ENCODE assay signal across 8 cellular contexts in the genomic region with DNA sequence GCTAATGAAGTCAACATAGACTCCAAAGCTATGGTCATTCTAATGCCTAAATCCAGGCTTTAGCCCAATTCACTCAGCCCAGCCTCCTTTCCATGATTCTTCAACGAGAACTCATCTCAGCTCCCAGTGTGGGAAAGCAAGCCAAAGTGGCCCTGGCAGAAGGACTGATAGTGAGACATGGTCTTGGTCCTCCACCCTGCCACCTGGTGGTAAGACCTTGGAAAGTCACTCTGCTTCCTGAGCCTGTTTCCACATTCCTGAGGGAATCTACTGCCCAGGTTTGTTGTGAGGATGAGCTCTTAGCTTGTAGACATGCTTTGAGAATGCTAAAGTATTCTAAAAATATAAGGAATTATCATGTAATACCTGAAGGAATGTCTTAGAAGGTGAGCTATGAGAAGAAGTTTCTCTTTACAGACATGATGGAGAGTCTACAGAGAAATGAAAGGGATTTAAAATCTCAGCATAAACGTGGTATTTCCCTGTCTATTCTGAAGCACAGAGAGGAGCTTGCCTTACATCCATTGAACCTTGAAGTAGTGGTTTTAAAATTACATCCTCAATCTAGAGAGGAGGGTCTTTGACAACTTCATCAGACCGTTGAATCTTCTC.
DNase-seq lines count a peak whose midpoint lies in the region; ATAC-seq and TF ChIP-seq lines count a peak whose summit lies in the region.

No MANE protein-coding gene starts in this region.

- intact Hi-C loops in PC-9 (cut with micrococcal nuclease; ENCODE audit: unreplicated experiment) (loop anchor here (1.0 kb wide), 1 partner anchor 123 kb away; no protein-coding TSS in a partner anchor), colonic mucosa (cut with DNase I) (loop anchor here (5.0 to 10.0 kb wide), 2 partner anchors 123 to 1266 kb away; no protein-coding TSS in a partner anchor), tibial artery (cut with DNase I; ENCODE audit: low total_unique reads) (no loop called here)

- H3F3A ChIP-seq in PC-9 (ENCODE audit: insufficient read depth, low read depth) = peaks cover 18% of the 10 kb centered on the region; the same call in 1 of the 2 replicates

- in situ Hi-C loops in Caki2 (cut with HindIII; ENCODE audit: low pct_unique_long_range_greater_than_20kb, low sequenced_read_pairs) = no loop called here

- H3K9me3 ChIP-seq in PC-9 (ENCODE audit: insufficient read depth, low read depth) (no peaks in the 10 kb centered on the region), colonic mucosa (no peaks in the 10 kb centered on the region), liver (ENCODE audit: control insufficient read depth in 4 of 4, low read length in 3 of 4) (no peaks in the 10 kb centered on the region), tibial artery (no peaks in the 10 kb centered on the region)

- no peaks in the 10 kb centered on the region for H3K9me2 ChIP-seq in PC-9 (ENCODE audit: insufficient read depth)

- H3K4me2 ChIP-seq in PC-9 = no peak overlapping the region

- H3K9ac ChIP-seq in colonic mucosa (ENCODE audit: low read depth in 2 of 2, low read length in 2 of 2) (no peak overlapping the region), liver (ENCODE audit: low read depth in 1 of 2, low read length in 2 of 2) (no peak overlapping the region)

- TF ChIP-seq CTCF in PC-9 (conservative IDR thresholded peaks at IDR 0.05) = peak; percentile 84
- peak; percentile 67 for TF ChIP-seq CTCF in colonic mucosa (IDR thresholded peaks at IDR 0.05)
- peak; percentile 84 for TF ChIP-seq CTCF in liver (IDR thresholded peaks at IDR 0.05; ENCODE audit: low read depth, low read length, missing input control)
- TF ChIP-seq CTCF in tibial artery (IDR thresholded peaks at IDR 0.05) = peak; percentile 32 to 43

- H3K4me3 ChIP-seq in PC-9 (no peak overlapping the region), colonic mucosa (no peak overlapping the region), liver (ENCODE audit: low read depth in 1 of 3, low read length in 3 of 3) (no peak overlapping the region), tibial artery (no peak overlapping the region)

- POLR2A ChIA-PET in PC-9 (lab: Charles Lee; ENCODE audit: unreplicated experiment) = no interaction called here

- no peaks in the 10 kb centered on the region for H4K20me1 ChIP-seq in PC-9 (ENCODE audit: insufficient read depth)

- H2AFZ ChIP-seq in PC-9 = no peak overlapping the region

- no peaks in the 10 kb centered on the region for H3K79me2 ChIP-seq in PC-9 (ENCODE audit: low read depth)

- ATAC-seq in GM18867 (IDR thresholded peaks at IDR 0.05; ENCODE audit: unreplicated experiment) (peak; percentile 76), GM18520 (IDR thresholded peaks at IDR 0.05; ENCODE audit: unreplicated experiment) (no peak)

- BruUV-seq in PC-9 (replicated peaks; lab: Mats Ljungman, UMichigan) = no TSS peak

- CTCF ChIA-PET in PC-9 (lab: Charles Lee) = interaction anchor here (0.7 to 1.2 kb wide), 6 partner anchors 9 to 123 kb away, joined by 3 to 7 read pairs (median 3); no protein-coding TSS in a partner anchor

- peak; percentile 73 to 85 for TF ChIP-seq RAD21 in liver (IDR thresholded peaks at IDR 0.05)

- DNase-seq in Caki2 (ENCODE audit: low read depth) (peak; percentile 45), HT-29 (ENCODE audit: low spot score) (peak; percentile 81), PC-9 (peak; percentile 56 to 66), colonic mucosa (peak; percentile 64), tibial artery (peak; percentile 63 to 71)

- H3K27me3 ChIP-seq in PC-9 (ENCODE audit: insufficient read depth, low read depth) (no peaks in the 10 kb centered on the region), colonic mucosa (no peaks in the 10 kb centered on the region), liver (ENCODE audit: control insufficient read depth in 4 of 4, insufficient read depth in 4 of 4, low read length in 3 of 4) (no peaks in the 10 kb centered on the region), tibial artery (no peaks in the 10 kb centered on the region)

- H3K27ac ChIP-seq in PC-9 (no peak overlapping the region), colonic mucosa (no peak overlapping the region), liver (ENCODE audit: low read depth in 1 of 2, low read length in 2 of 2) (no peak overlapping the region), tibial artery (no peak overlapping the region)

- 46% methylated on average over 3 of the region's 3 CpGs for WGBS in liver

- H3K36me3 ChIP-seq in PC-9 (ENCODE audit: low read depth) (no peaks in the 10 kb centered on the region), colonic mucosa (no peaks in the 10 kb centered on the region), liver (ENCODE audit: control insufficient read depth in 4 of 4, insufficient read depth in 3 of 4, low read depth in 1 of 4, low read length in 3 of 4) (no peaks in the 10 kb centered on the region), tibial artery (no peaks in the 10 kb centered on the region)

- peaks cover 24% of the 10 kb centered on the region for H3K4me1 ChIP-seq in PC-9 (replicated peaks; ENCODE audit: insufficient read depth)
- H3K4me1 ChIP-seq in colonic mucosa = no peaks in the 10 kb centered on the region
- H3K4me1 ChIP-seq in liver (ENCODE audit: control insufficient read depth in 4 of 4, insufficient read depth in 4 of 4, low read length in 3 of 4) = no peaks in the 10 kb centered on the region
- H3K4me1 ChIP-seq in tibial artery = peaks cover 0 to 8% (median 0%) of the 10 kb centered on the region in 4 donors

TF ChIP-seq in liver, 16 proteins besides CTCF, POLR2A, EP300 and RAD21:
- TF ChIP-seq HNF4G (IDR thresholded peaks at IDR 0.05) = no peak
- TF ChIP-seq YY1 (IDR thresholded peaks at IDR 0.05) = no peak
- TF ChIP-seq REST (IDR thresholded peaks at IDR 0.05) = no peak
- TF ChIP-seq, protein P1, sequence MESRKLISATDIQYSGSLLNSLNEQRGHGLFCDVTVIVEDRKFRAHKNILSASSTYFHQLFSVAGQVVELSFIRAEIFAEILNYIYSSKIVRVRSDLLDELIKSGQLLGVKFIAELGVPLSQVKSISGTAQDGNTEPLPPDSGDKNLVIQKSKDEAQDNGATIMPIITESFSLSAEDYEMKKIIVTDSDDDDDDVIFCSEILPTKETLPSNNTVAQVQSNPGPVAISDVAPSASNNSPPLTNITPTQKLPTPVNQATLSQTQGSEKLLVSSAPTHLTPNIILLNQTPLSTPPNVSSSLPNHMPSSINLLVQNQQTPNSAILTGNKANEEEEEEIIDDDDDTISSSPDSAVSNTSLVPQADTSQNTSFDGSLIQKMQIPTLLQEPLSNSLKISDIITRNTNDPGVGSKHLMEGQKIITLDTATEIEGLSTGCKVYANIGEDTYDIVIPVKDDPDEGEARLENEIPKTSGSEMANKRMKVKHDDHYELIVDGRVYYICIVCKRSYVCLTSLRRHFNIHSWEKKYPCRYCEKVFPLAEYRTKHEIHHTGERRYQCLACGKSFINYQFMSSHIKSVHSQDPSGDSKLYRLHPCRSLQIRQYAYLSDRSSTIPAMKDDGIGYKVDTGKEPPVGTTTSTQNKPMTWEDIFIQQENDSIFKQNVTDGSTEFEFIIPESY (IDR thresholded peaks at IDR 0.05) = no peak
TF ChIP-seq in liver: peak in this region for 0.
